14 cellular contexts compared by ENCODE assay signal in the genomic region with DNA sequence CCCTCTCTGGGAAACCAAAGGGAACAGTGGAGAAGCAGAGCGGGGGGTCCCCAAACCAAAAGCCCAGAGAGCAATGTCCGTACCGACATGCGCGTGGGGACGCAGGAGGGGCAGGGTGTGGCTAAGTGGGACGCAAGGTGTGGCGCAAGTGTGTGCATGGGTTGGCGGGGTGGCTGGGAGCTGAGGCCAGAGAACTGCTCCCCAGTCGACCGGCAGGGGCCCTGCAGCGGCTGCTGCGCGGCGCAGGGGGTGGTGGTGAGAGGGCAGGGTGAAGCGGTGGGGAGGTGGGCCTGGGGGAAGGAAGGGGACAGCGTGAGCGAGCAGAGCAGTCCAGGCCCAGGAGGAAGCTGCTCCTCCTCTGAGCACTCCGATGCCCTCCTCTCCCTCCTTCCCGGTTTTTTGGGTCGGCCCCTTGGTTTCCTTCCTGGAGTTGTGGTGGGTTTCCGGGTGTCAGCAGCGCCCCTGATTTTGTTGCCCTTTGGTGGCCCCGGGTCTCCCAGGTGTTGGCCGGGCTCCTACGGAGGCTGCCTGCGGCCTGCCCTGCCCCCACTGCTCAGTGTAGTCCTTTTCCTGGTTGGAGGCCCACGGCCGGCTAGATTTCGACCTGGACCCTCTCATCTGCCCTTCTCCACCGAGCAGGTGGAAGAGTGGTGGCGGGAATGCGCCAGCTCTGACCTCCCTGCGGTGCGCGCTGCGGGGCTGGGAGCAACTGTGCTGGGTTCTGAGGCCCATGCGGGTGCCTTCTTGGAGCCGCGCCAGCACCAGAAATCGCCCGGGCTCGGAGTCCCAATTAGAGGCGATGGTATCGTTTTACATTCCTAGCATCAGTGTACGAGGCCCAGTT. TPM values are rescaled to one million over a fixed set of nuclear protein-coding genes. Genes with fewer than 3 reads are reported as not detected.
DNase-seq lines count a peak whose midpoint lies in the region; ATAC-seq and TF ChIP-seq lines count a peak whose summit lies in the region.
"Had no signal": no experiment of that assay in that cellular context is flagged by ENCODE, and none has a peak within 500 bp of the region (broad histone marks: within the 10 kb centered on the region; RNA-seq: fewer than 3 reads in every experiment).

No MANE protein-coding gene starts in this region.

- no TSS peak for BruUV-seq in PC-9 (replicated peaks; lab: Mats Ljungman, UMichigan)

- peak overlapping the region; percentile 81 for H3K4me2 ChIP-seq in PC-9

- peak overlapping the region; percentile 56 for H3K4me3 ChIP-seq in PC-9
- H3K4me3 ChIP-seq in right cardiac atrium (ENCODE audit: low read length): peak overlapping the region; percentile 27
- H3K4me3 ChIP-seq: cardiac muscle cell had no signal

- peaks cover 9% of the 10 kb centered on the region for H3K79me2 ChIP-seq in PC-9 (ENCODE audit: low read depth)

- intact Hi-C loops in PC-9 (cut with micrococcal nuclease; ENCODE audit: unreplicated experiment): loop anchor here (2.0 kb wide), 1 partner anchor 19 kb away; no protein-coding TSS in a partner anchor
- intact Hi-C loops in right cardiac atrium (cut with DNase I): no loop called here

- H3K9me3 ChIP-seq in PC-9 (ENCODE audit: insufficient read depth, low read depth): no peaks in the 10 kb centered on the region
- no peaks in the 10 kb centered on the region for H3K9me3 ChIP-seq in right cardiac atrium (ENCODE audit: control insufficient read depth, low read length)
- H3K9me3 ChIP-seq: gastrocnemius medialis, tibial nerve had no signal

- no peaks in the 10 kb centered on the region for H3K27me3 ChIP-seq in PC-9 (ENCODE audit: insufficient read depth, low read depth)
- no peaks in the 10 kb centered on the region for H3K27me3 ChIP-seq in right cardiac atrium (ENCODE audit: control insufficient read depth, insufficient read depth)
- H3K27me3 ChIP-seq: cardiac muscle cell had no signal

- 42% methylated on average over 46 of the region's 46 CpGs for WGBS in right cardiac atrium

- peak; percentile 18 for DNase-seq in COLO668 (lab: John Stamatoyannopoulos, UW; ENCODE audit: unreplicated experiment)
- peak; percentile 30 to 50 for DNase-seq in PC-9
- DNase-seq in right cardiac atrium: peak; percentile 38 to 70 (median 64)
- DNase-seq in retina: peak; percentile 28
- DNase-seq in GM19238 (ENCODE audit: insufficient read length, low spot score): no peak
- DNase-seq in HuH-7.5 (ENCODE audit: low spot score): no peak
- no peak for DNase-seq in mucosa of gallbladder (ENCODE audit: low spot score)
- DNase-seq: activated naive CD8-positive, alpha-beta T cell treated with anti-CD3 and anti-CD28 coated beads, Interleukin-2, amount 10 ng/mL, durations not matched to agents 7 days and 5 days; activated T-cell treated with anti-CD3 and anti-CD28 coated beads, Interleukin-2, amount 50 U/mL, for 1 hour; gastrocnemius medialis; NCI-H187 had no signal

- H3K9me2 ChIP-seq in PC-9 (ENCODE audit: insufficient read depth): no peaks in the 10 kb centered on the region

- H2AFZ ChIP-seq in PC-9: peak overlapping the region; percentile 71

- peak overlapping the region; percentile 83 for H3K27ac ChIP-seq in PC-9
- H3K27ac ChIP-seq in right cardiac atrium (ENCODE audit: low read length): no peak overlapping the region
- H3K27ac ChIP-seq: cardiac muscle cell, gastrocnemius medialis had no signal

- H3K36me3 ChIP-seq in PC-9 (ENCODE audit: low read depth): no peaks in the 10 kb centered on the region
- H3K36me3 ChIP-seq: cardiac muscle cell, gastrocnemius medialis, tibial nerve had no signal

- H4K20me1 ChIP-seq in PC-9 (ENCODE audit: insufficient read depth): no peaks in the 10 kb centered on the region

- CTCF ChIA-PET in PC-9 (lab: Charles Lee): no interaction called here

- POLR2A ChIA-PET in PC-9 (lab: Charles Lee; ENCODE audit: unreplicated experiment): interaction anchor here (0.6 kb wide), 1 partner anchor 636 kb away, joined by 42 read pairs; no protein-coding TSS in a partner anchor

- ATAC-seq in right cardiac atrium (peak; percentile 52 to 83), HG02678 (IDR thresholded peaks at IDR 0.05; ENCODE audit: unreplicated experiment) (no peak)
- ATAC-seq: gastrocnemius medialis had no signal

- peaks cover 60% of the 10 kb centered on the region for H3K4me1 ChIP-seq in PC-9 (replicated peaks; ENCODE audit: insufficient read depth)
- no peaks in the 10 kb centered on the region for H3K4me1 ChIP-seq in right cardiac atrium (ENCODE audit: control insufficient read depth, insufficient read depth, low read length)
- H3K4me1 ChIP-seq: gastrocnemius medialis, tibial nerve had no signal

- H3F3A ChIP-seq in PC-9 (ENCODE audit: insufficient read depth, low read depth): peaks cover 34% of the 10 kb centered on the region

- 0 out of 2 replicates have a peak, but pooled peaks have one; percentile 27 for TF ChIP-seq CTCF in PC-9 (conservative IDR thresholded peaks at IDR 0.05)

RNA-seq across cellular contexts. Expression of a gene that starts 40.5 kb away (rescaled TPM):
- total RNA-seq in PC-9 (2021): 20.5 and 25.1 TPM in 2 replicates
- 10 to 100 TPM; 17.3 to 24.3 (median 20.0) TPM for total RNA-seq in right cardiac atrium
- polyA plus RNA-seq in right cardiac atrium: 44.1 TPM
- total RNA-seq in mucosa of gallbladder: 20.0 TPM

Comparison
In these comparisons a context has a peak if more than half of its experiments do, and no peak if none do; other contexts are left out.
1. DNase-seq: peak in COLO668 (single experiment), PC-9 (2 of 2), right cardiac atrium (3 of 3) and retina (single experiment); none in GM19238 (single experiment), HuH-7.5 (single experiment) and mucosa of gallbladder (single experiment).